In genomic region chr21:37532868-37533780, GRCh38 we compare ENCODE assay signal across 9 cellular contexts.
DNase-seq lines count a peak whose midpoint lies in the region; ATAC-seq, FAIRE-seq and TF ChIP-seq lines count a peak whose summit lies in the region.
"Had no signal": no experiment of that assay in that cellular context is flagged by ENCODE, and none has a peak within 500 bp of the region (broad histone marks: within the 10 kb centered on the region; RNA-seq: fewer than 3 reads in every experiment).

No MANE protein-coding gene starts in this region.

- no peak for TF ChIP-seq RAD21 in K562 (CRISPR knock-in tag; conservative IDR thresholded peaks at IDR 0.05 in 1 of 2, IDR thresholded peaks at IDR 0.05 in 1 of 2)

- DNase-seq in stimulated activated naive CD4-positive, alpha-beta T cell treated with Interleukin-2 at 50 U/mL for 16 hours (lab: John Stamatoyannopoulos, UW) = peak; percentile 38
- DNase-seq in stimulated activated naive CD4-positive, alpha-beta T cell (lab: John Stamatoyannopoulos, UW) = no peak
- peak; percentile 47 to 69 (median 62) for DNase-seq in K562 (ENCODE audit: extremely low read depth in 1 of 4, low spot score in 3 of 4)
- DNase-seq in renal cortical epithelial cell (ENCODE audit: low read depth) = peak; percentile 89
- no peak for DNase-seq in NCI-H2081 (lab: John Stamatoyannopoulos, UW)
- DNase-seq in frontal cortex (ENCODE audit: low spot score in 2 of 2) = no peak

- peak overlapping the region in 1 of 2 experiments; percentile 82; a peak in 3 of 4 replicates for H3K9ac ChIP-seq in K562 (ENCODE audit: insufficient read depth in 1 of 2, low read depth in 2 of 2, low read length in 2 of 2)

- in situ Hi-C loops in K562 (cut with MboI) = no loop called here

- no peaks in the 10 kb centered on the region for H4K20me1 ChIP-seq in K562 (replicated peaks; ENCODE audit: control insufficient read depth, insufficient read depth, low read length)

- H2AFZ ChIP-seq in K562 (ENCODE audit: low read depth, low read length) = peak overlapping the region; percentile 84

- intact Hi-C loops in K562 (cut with micrococcal nuclease) = no loop called here

- no peaks in the 10 kb centered on the region for H3K36me3 ChIP-seq in K562 (ENCODE audit: control insufficient read depth, insufficient read depth, low read length)

- peaks cover 10% of the 10 kb centered on the region for H3K9me3 ChIP-seq in K562 (replicated peaks; ENCODE audit: control insufficient read depth, insufficient read depth, low read depth, low read length)

- H3K9me1 ChIP-seq in K562 (ENCODE audit: control insufficient read depth, insufficient read depth, low read length) = no peaks in the 10 kb centered on the region

- H3K27ac ChIP-seq in K562 (ENCODE audit: extremely low read depth, low read depth, low read length) = no peak overlapping the region

- BruUV-seq in K562 (replicated peaks; lab: Mats Ljungman, UMichigan) = no TSS peak

- peak; percentile 32 to 55 (median 41); a peak in 5 of 6 replicates for TF ChIP-seq CTCF in K562 (IDR thresholded peaks at IDR 0.05 in 2 of 3, conservative IDR thresholded peaks at IDR 0.05 in 1 of 3; ENCODE audit: insufficient read depth in 2 of 3, low read depth in 1 of 3, low read length in 3 of 3)

- FAIRE-seq in K562 (lab: Jason Lieb, UNC) (peak; percentile 80), frontal cortex (lab: Jason Lieb, UNC) (no peak)
- FAIRE-seq: GM18507 had no signal

- POLR2A ChIA-PET in K562 (lab: Yijun Ruan, JAX) = interaction anchor here (0.5 to 0.9 kb wide), 2 partner anchors 75 to 778 kb away, joined by 3 to 4 read pairs; no protein-coding TSS in a partner anchor

- peaks cover 20 to 24% of the 10 kb centered on the region in 2 experiments for H3K4me1 ChIP-seq in K562 (replicated peaks in 1 of 2; ENCODE audit: control insufficient read depth in 2 of 2, insufficient read depth in 2 of 2, low read length in 2 of 2)

- peak overlapping the region; percentile 59; the same call in 1 of the 2 replicates for H3K4me2 ChIP-seq in K562 (ENCODE audit: insufficient read depth, low read length)

- CTCF ChIA-PET in K562 (lab: Yijun Ruan, JAX; ENCODE audit: low intra/inter-chr PET ratio) = no interaction called here

- H3K4me3 ChIP-seq in K562 = no peak overlapping the region

- 16% methylated on average over 20 of the region's 20 CpGs for WGBS in K562 (ENCODE audit: insufficient coverage, low coverage, missing lambda C conversion rate)

- no peaks in the 10 kb centered on the region for H3K27me3 ChIP-seq in K562 (ENCODE audit: control insufficient read depth in 2 of 2, insufficient read depth in 2 of 2, low read length in 2 of 2)

- ATAC-seq in HG03521 (IDR thresholded peaks at IDR 0.05; ENCODE audit: unreplicated experiment) (peak; percentile 64), K562 (peak; percentile 70), HG02981 (IDR thresholded peaks at IDR 0.05; ENCODE audit: unreplicated experiment) (no peak)

- no peak for TF ChIP-seq POLR2A in K562 (conservative IDR thresholded peaks at IDR 0.05)

- 0 out of 2 replicates have a peak, but pooled peaks have one; percentile 54 for TF ChIP-seq EP300 in K562 (IDR thresholded peaks at IDR 0.05; ENCODE audit: low read length)

- no peaks in the 10 kb centered on the region for H3K79me2 ChIP-seq in K562 (ENCODE audit: control insufficient read depth, insufficient read depth, low read length)

TF ChIP-seq in K562, 482 proteins besides CTCF, POLR2A, EP300 and RAD21 (continues in another document):
- TF ChIP-seq ZBTB7A (IDR thresholded peaks at IDR 0.05; ENCODE audit: borderline replicate concordance, control insufficient read depth, low read depth, low read length) (peak; percentile 66; the same call in 1 of the 2 replicates), ARID1B (IDR thresholded peaks at IDR 0.05) (peak; percentile 65), HDAC1 (IDR thresholded peaks at IDR 0.05) (0 out of 4 replicates have a peak, but pooled peaks of 1 of the 2 experiments have one; percentile 48), MYC (IDR thresholded peaks at IDR 0.05; ENCODE audit: low read depth, low read length) (peak; percentile 51; the same call in 1 of the 2 replicates), MYC (CRISPR knock-in tag; IDR thresholded peaks at IDR 0.05; ENCODE audit: borderline replicate concordance, low read depth) (no peak), CREB3L1 (IDR thresholded peaks at IDR 0.05; ENCODE audit: borderline replicate concordance, low read depth) (peak; percentile 44; the same call in 1 of the 2 replicates), DEAF1 (CRISPR knock-in tag; IDR thresholded peaks at IDR 0.05) (no peak), JUND (IDR thresholded peaks at IDR 0.05; ENCODE audit: borderline replicate concordance, low read depth, low read length) (peak; percentile 95), JUND (tag; IDR thresholded peaks at IDR 0.05; ENCODE audit: borderline replicate concordance, low read depth, low read length) (peak; percentile 86), CREM (IDR thresholded peaks at IDR 0.05; ENCODE audit: low read depth) (peak; percentile 16; the same call in 1 of the 2 replicates), NUFIP1 (IDR thresholded peaks at IDR 0.05; ENCODE audit: partially characterized antibody) (no peak), MEIS2 (IDR thresholded peaks at IDR 0.05; ENCODE audit: partially characterized antibody) (peak; percentile 35), DLX4 (CRISPR knock-in tag; IDR thresholded peaks at IDR 0.05) (no peak), EGR1 (conservative IDR thresholded peaks at IDR 0.05) (0 out of 2 replicates have a peak, but pooled peaks have one; percentile 13), NR2C2 (CRISPR knock-in tag; IDR thresholded peaks at IDR 0.05) (no peak), NR2C2 (tag; IDR thresholded peaks at IDR 0.05) (no peak), E2F6 (IDR thresholded peaks at IDR 0.05; ENCODE audit: borderline replicate concordance in 1 of 2, extremely low read depth in 1 of 2, insufficient read depth in 1 of 2, insufficient read length in 1 of 2, low read depth in 1 of 2, low read length in 1 of 2, poor library complexity in 1 of 2, severe bottlenecking in 1 of 2) (peak; percentile 18 to 31)
- TF ChIP-seq, protein P1, sequence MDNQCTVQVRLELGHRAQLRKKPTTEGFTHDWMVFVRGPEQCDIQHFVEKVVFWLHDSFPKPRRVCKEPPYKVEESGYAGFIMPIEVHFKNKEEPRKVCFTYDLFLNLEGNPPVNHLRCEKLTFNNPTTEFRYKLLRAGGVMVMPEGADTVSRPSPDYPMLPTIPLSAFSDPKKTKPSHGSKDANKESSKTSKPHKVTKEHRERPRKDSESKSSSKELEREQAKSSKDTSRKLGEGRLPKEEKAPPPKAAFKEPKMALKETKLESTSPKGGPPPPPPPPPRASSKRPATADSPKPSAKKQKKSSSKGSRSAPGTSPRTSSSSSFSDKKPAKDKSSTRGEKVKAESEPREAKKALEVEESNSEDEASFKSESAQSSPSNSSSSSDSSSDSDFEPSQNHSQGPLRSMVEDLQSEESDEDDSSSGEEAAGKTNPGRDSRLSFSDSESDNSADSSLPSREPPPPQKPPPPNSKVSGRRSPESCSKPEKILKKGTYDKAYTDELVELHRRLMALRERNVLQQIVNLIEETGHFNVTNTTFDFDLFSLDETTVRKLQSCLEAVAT (IDR thresholded peaks at IDR 0.05) = no peak
- TF ChIP-seq, protein P2, sequence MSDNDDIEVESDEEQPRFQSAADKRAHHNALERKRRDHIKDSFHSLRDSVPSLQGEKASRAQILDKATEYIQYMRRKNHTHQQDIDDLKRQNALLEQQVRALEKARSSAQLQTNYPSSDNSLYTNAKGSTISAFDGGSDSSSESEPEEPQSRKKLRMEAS (CRISPR knock-in tag; IDR thresholded peaks at IDR 0.05) = peak; percentile 71

Comparison
In these comparisons a context has a peak if more than half of its experiments do, and no peak if none do; other contexts are left out.
1. DNase-seq: peak in stimulated activated naive CD4-positive, alpha-beta T cell treated with Interleukin-2 at 50 U/mL for 16 hours (single experiment), K562 (4 of 4) and renal cortical epithelial cell (single experiment); none in stimulated activated naive CD4-positive, alpha-beta T cell (0 of 6), NCI-H2081 (0 of 2) and frontal cortex (0 of 2).